Comparison of ENCODE assay signal across 17 cellular contexts in the genomic region with DNA sequence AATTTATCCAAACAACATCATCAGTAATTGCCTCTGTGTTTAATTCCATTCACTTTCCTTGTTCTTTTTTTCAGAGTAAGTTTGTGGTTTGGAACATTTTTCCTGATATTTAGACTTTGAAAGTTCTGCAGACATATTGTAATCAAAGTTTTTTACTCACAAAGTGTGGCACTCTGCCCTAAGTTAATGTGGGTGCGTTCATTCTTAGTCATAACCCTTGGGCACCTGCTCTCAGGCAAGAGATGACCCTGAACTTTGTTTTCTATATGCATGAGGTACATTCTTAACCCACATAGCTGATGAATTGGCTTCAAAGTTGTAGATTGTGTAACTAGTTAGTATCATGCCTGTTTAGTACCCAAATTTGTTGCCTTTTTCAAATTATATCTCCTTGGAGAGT.
DNase-seq lines count a peak whose midpoint lies in the region; ATAC-seq and TF ChIP-seq lines count a peak whose summit lies in the region.
"Had no signal": no experiment of that assay in that cellular context is flagged by ENCODE, and none has a peak within 500 bp of the region (broad histone marks: within the 10 kb centered on the region; RNA-seq: fewer than 3 reads in every experiment).

No MANE protein-coding gene starts in this region.

- peaks cover 3% of the 10 kb centered on the region for H3K9me3 Mint-ChIP-seq in stimulated activated memory B cell treated with anti-CD40 and anti-IgM and Interleukin-4, amounts not matched to agents 10 μg/mL and 1 μg/mL and 100 μg/mL, for 72 hours
- H3K9me3 Mint-ChIP-seq in activated naive CD4-positive, alpha-beta T cell treated with anti-CD3 and anti-CD28 coated beads, Interleukin-2, amount 50 U/mL, for 72 hours, result peaks cover 6 to 9% of the 10 kb centered on the region in 2 donors

- H3K27me3 Mint-ChIP-seq in stimulated activated memory B cell treated with anti-CD40 and anti-IgM and Interleukin-4, amounts not matched to agents 10 μg/mL and 1 μg/mL and 100 μg/mL, for 72 hours, result no peaks in the 10 kb centered on the region

- no peak overlapping the region for H3K4me3 ChIP-seq in epithelial cell of esophagus (ENCODE audit: low read length)
- H3K4me3 ChIP-seq: PC-9 had no signal

- DNase-seq in HT1080 (ENCODE audit: low read depth) (peak; percentile 40), RPMI7951 (ENCODE audit: low read depth) (peak; percentile 49), epithelial cell of esophagus (ENCODE audit: low read depth) (peak; percentile 70), renal cortical epithelial cell (ENCODE audit: low read depth) (peak; percentile 13), occipital lobe (lab: John Stamatoyannopoulos, UW) (no peak)
- DNase-seq in activated naive CD4-positive, alpha-beta T cell treated with anti-CD3 and anti-CD28 coated beads, Interleukin-2, amount 50 U/mL, for 72 hours (ENCODE audit: low spot score in 2 of 2), result no peak
- DNase-seq: ACHN, AML-193, COR-L47, DMS153, NCI-H1436, NCI-H2029 treated with DMSO at 0.1 percent for 48 hours, NCI-H82, PC-9 had no signal

- no peaks in the 10 kb centered on the region for H3K36me3 Mint-ChIP-seq in stimulated activated memory B cell treated with anti-CD40 and anti-IgM and Interleukin-4, amounts not matched to agents 10 μg/mL and 1 μg/mL and 100 μg/mL, for 72 hours
- H3K36me3 Mint-ChIP-seq in activated naive CD4-positive, alpha-beta T cell treated with anti-CD3 and anti-CD28 coated beads, Interleukin-2, amount 50 U/mL, for 72 hours, result no peaks in the 10 kb centered on the region
- H3K36me3 Mint-ChIP-seq: CD14-positive monocyte had no signal

- no peak overlapping the region for H3K4me3 Mint-ChIP-seq in stimulated activated memory B cell treated with anti-CD40 and anti-IgM and Interleukin-4, amounts not matched to agents 10 μg/mL and 1 μg/mL and 100 μg/mL, for 72 hours
- H3K4me3 Mint-ChIP-seq: CD14-positive monocyte had no signal

- no peak for TF ChIP-seq CTCF in epithelial cell of esophagus (IDR thresholded peaks at IDR 0.05; ENCODE audit: insufficient read depth, low read depth, low read length, missing control alignments)

- H3K4me1 Mint-ChIP-seq in stimulated activated memory B cell treated with anti-CD40 and anti-IgM and Interleukin-4, amounts not matched to agents 10 μg/mL and 1 μg/mL and 100 μg/mL, for 72 hours, result no peaks in the 10 kb centered on the region
- H3K4me1 Mint-ChIP-seq: CD14-positive monocyte had no signal

- H3K27ac Mint-ChIP-seq in stimulated activated memory B cell treated with anti-CD40 and anti-IgM and Interleukin-4, amounts not matched to agents 10 μg/mL and 1 μg/mL and 100 μg/mL, for 72 hours, result no peak overlapping the region
- no peak overlapping the region for H3K27ac Mint-ChIP-seq in activated naive CD4-positive, alpha-beta T cell treated with anti-CD3 and anti-CD28 coated beads, Interleukin-2, amount 50 U/mL, for 72 hours

- ATAC-seq in stimulated activated memory B cell treated with anti-CD40 and anti-IgM and Interleukin-4, amounts not matched to agents 10 μg/mL and 1 μg/mL and 100 μg/mL, for 72 hours, result no peak
- no peak for ATAC-seq in activated naive CD4-positive, alpha-beta T cell treated with anti-CD3 and anti-CD28 coated beads, Interleukin-2, amount 50 U/mL, for 72 hours
- ATAC-seq: Right ventricle myocardium inferior had no signal

Comparison
In these comparisons a context has a peak if more than half of its experiments do, and no peak if none do; other contexts are left out.
1. DNase-seq: peak in HT1080 (single experiment), RPMI7951 (single experiment), epithelial cell of esophagus (single experiment) and renal cortical epithelial cell (single experiment); none in activated naive CD4-positive, alpha-beta T cell treated with anti-CD3 and anti-CD28 coated beads, Interleukin-2, amount 50 U/mL, for 72 hours (0 of 2) and occipital lobe (single experiment).